Comparison of ENCODE assay signal across 8 cellular contexts in genomic region chr1:14742181-14742980, GRCh38.
DNase-seq lines count a peak whose midpoint lies in the region; ATAC-seq and TF ChIP-seq lines count a peak whose summit lies in the region.

No MANE protein-coding gene starts in this region.

- H3K27me3 ChIP-seq in A673 (replicated peaks; ENCODE audit: insufficient read depth, low read depth, low read length, poor library complexity): no peaks in the 10 kb centered on the region

- H3K27ac ChIP-seq in A673 (ENCODE audit: low read depth, low read length, poor library complexity, severe bottlenecking): no peak overlapping the region

- peaks cover 28% of the 10 kb centered on the region for H3K27me3 Mint-ChIP-seq in activated naive CD8-positive, alpha-beta T cell treated with anti-CD3 and anti-CD28 coated beads, Interleukin-2, amount 50 U/mL, for 24 hours

- H3K36me3 ChIP-seq in A673 (ENCODE audit: insufficient read depth, low read length, poor library complexity, severe bottlenecking): no peaks in the 10 kb centered on the region

- peaks cover 20% of the 10 kb centered on the region for H3K4me1 ChIP-seq in A673 (ENCODE audit: insufficient read depth, low read length, poor library complexity, severe bottlenecking)

- no peaks in the 10 kb centered on the region for H3K36me3 Mint-ChIP-seq in activated naive CD8-positive, alpha-beta T cell treated with anti-CD3 and anti-CD28 coated beads, Interleukin-2, amount 50 U/mL, for 24 hours (ENCODE audit: low read depth)

- H3K4me1 Mint-ChIP-seq in activated naive CD8-positive, alpha-beta T cell treated with anti-CD3 and anti-CD28 coated beads, Interleukin-2, amount 50 U/mL, for 24 hours: no peaks in the 10 kb centered on the region

- H3K9me3 Mint-ChIP-seq in activated naive CD8-positive, alpha-beta T cell treated with anti-CD3 and anti-CD28 coated beads, Interleukin-2, amount 50 U/mL, for 24 hours: no peaks in the 10 kb centered on the region

- ATAC-seq in GM19463 (IDR thresholded peaks at IDR 0.05; ENCODE audit: unreplicated experiment) (no peak), GM18909 (IDR thresholded peaks at IDR 0.05; ENCODE audit: poor library complexity, unreplicated experiment) (no peak)
- no peak for ATAC-seq in activated naive CD8-positive, alpha-beta T cell treated with anti-CD3 and anti-CD28 coated beads, Interleukin-2, amount 50 U/mL, for 24 hours

- no peak overlapping the region for H3K4me3 Mint-ChIP-seq in activated naive CD8-positive, alpha-beta T cell treated with anti-CD3 and anti-CD28 coated beads, Interleukin-2, amount 50 U/mL, for 24 hours

- H3K27ac Mint-ChIP-seq in activated naive CD8-positive, alpha-beta T cell treated with anti-CD3 and anti-CD28 coated beads, Interleukin-2, amount 50 U/mL, for 24 hours: no peak overlapping the region

- H3K4me3 ChIP-seq in A673 (ENCODE audit: low read depth, low read length, poor library complexity, severe bottlenecking): no peak overlapping the region
- H3K4me3 ChIP-seq in HFF-Myc (replicated peaks; ENCODE audit: low read depth, low read length): no peak overlapping the region

- DNase-seq in A673 (ENCODE audit: low spot score): peak; percentile 91
- peak; percentile 81 for DNase-seq in HFF-Myc (ENCODE audit: extremely low read depth, low read depth)
- DNase-seq in SIG-M5 treated with dmso at 0.1 percent for 504 hours (lab: John Stamatoyannopoulos, UW; ENCODE audit: unreplicated experiment): peak; percentile 83
- peak; percentile 85 for DNase-seq in iPS DF 19.7 (ENCODE audit: low read depth, low spot score)
- DNase-seq in NCI-H1092 treated with DMSO at 0.1 percent for 48 hours (lab: John Stamatoyannopoulos, UW): no peak
- DNase-seq in activated naive CD8-positive, alpha-beta T cell treated with anti-CD3 and anti-CD28 coated beads, Interleukin-2, amount 50 U/mL, for 24 hours: no peak

- CTCF ChIA-PET in A673 (lab: Charles Lee): no interaction called here

- no peak for TF ChIP-seq CTCF in A673 (conservative IDR thresholded peaks at IDR 0.05; ENCODE audit: low read depth, low read length)
- TF ChIP-seq CTCF in HFF-Myc (IDR thresholded peaks at IDR 0.05; ENCODE audit: low read depth, low read length, missing control alignments): no peak

- no peaks in the 10 kb centered on the region for H3K9me3 ChIP-seq in A673 (ENCODE audit: low read depth, low read length, poor library complexity, severe bottlenecking)

- BruUV-seq in A673 (replicated peaks; lab: Mats Ljungman, UMichigan): no TSS peak

- POLR2A ChIA-PET in A673 (lab: Charles Lee; ENCODE audit: low non-redundant PET): no interaction called here

- intact Hi-C loops in A673 (cut with micrococcal nuclease; ENCODE audit: unreplicated experiment): no loop called here

Comparison
In these comparisons a context has a peak if more than half of its experiments do, and no peak if none do; other contexts are left out.
1. DNase-seq: peak in A673 (single experiment), HFF-Myc (single experiment), SIG-M5 treated with dmso at 0.1 percent for 504 hours (single experiment) and iPS DF 19.7 (single experiment); none in NCI-H1092 treated with DMSO at 0.1 percent for 48 hours (single experiment) and activated naive CD8-positive, alpha-beta T cell treated with anti-CD3 and anti-CD28 coated beads, Interleukin-2, amount 50 U/mL, for 24 hours (single experiment).